Comparison of ENCODE assay signal across 4 cellular contexts in the genomic region with DNA sequence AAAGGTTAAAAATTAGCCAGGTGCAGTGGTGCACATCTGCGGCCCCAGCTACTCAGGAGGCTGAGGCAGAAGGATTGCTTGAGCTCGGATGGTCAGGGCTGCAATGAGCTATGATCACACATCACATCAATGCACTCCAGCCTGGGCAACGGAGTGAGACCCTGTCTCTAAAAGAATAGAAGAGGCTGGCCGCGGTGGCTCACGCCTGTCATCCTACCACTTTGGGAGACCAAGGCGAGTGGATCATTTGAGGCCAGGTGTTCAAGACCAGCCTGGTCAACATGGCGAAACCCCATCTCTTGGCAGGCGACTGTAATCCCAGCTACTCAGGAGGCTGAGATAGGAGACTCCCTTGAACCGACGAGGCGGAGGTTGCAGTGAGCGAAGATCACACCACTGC. TPM values are rescaled to one million over a fixed set of nuclear protein-coding genes. Genes with fewer than 3 reads are reported as not detected.
"Had no signal": no experiment of that assay in that cellular context is flagged by ENCODE, and none has a peak within 500 bp of the region (broad histone marks: within the 10 kb centered on the region; RNA-seq: fewer than 3 reads in every experiment).

No MANE protein-coding gene starts in this region.

RNA-seq across cellular contexts. Expression of gene IZUMO2, which starts 59.7 kb away (rescaled TPM):
- total RNA-seq: LHCN-M2, M059J, MCF 10A, NCI-H460 had no signal
